ENCODE assay signal across 28 cellular contexts in the genomic region with DNA sequence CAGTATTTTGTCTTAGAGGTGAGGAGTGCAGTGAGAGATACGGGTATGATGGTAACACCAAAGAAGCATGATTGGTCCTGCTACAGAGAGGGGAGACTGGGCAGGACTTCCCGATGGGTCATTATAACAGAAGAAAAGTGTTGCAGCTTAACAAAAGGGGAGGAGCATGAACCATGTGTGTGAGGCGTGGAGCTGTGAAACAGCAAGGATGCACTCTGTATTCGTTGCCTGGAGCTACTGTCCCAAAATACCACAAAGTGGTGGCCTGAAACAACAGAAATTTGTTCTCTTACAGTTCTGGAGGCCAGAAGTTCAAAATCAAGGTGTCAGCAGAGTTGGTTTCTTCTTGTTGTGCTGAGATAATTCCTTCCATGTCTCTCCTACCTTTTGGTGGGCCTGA.
"Had no signal": no experiment of that assay in that cellular context is flagged by ENCODE, and none has a peak within 500 bp of the region (broad histone marks: within the 10 kb centered on the region; RNA-seq: fewer than 3 reads in every experiment).

No MANE protein-coding gene starts in this region.

- H3K27ac ChIP-seq: adrenal gland, SJSA1 had no signal

- H3K27me3 ChIP-seq: adrenal gland, SJSA1 had no signal

- H3K4me1 Mint-ChIP-seq: activated CD4-positive, alpha-beta memory T cell treated with anti-CD3 and anti-CD28 coated beads, Interleukin-2, amount 10 ng/mL, durations not matched to agents 7 days and 5 days; activated CD4-positive, alpha-beta T cell treated with anti-CD3 and anti-CD28 coated beads for 36 hours; activated naive CD8-positive, alpha-beta T cell treated with anti-CD3 and anti-CD28 coated beads, Interleukin-2, amount 10 ng/mL, durations not matched to agents 7 days and 5 days had no signal

- H3K27me3 Mint-ChIP-seq: activated CD4-positive, alpha-beta memory T cell treated with anti-CD3 and anti-CD28 coated beads, Interleukin-2, amount 10 ng/mL, durations not matched to agents 7 days and 5 days; activated CD4-positive, alpha-beta T cell treated with anti-CD3 and anti-CD28 coated beads for 36 hours; activated naive CD8-positive, alpha-beta T cell treated with anti-CD3 and anti-CD28 coated beads, Interleukin-2, amount 10 ng/mL, durations not matched to agents 7 days and 5 days had no signal

- H3K4me3 Mint-ChIP-seq: activated CD4-positive, alpha-beta memory T cell treated with anti-CD3 and anti-CD28 coated beads, Interleukin-2, amount 10 ng/mL, durations not matched to agents 7 days and 5 days; activated CD4-positive, alpha-beta T cell treated with anti-CD3 and anti-CD28 coated beads for 36 hours; activated naive CD8-positive, alpha-beta T cell treated with anti-CD3 and anti-CD28 coated beads, Interleukin-2, amount 10 ng/mL, durations not matched to agents 7 days and 5 days; activated T-cell treated with anti-CD3 and anti-CD28 coated beads, Interleukin-2, amount 50 U/mL, for 72 hours had no signal

- ATAC-seq: activated CD4-positive, alpha-beta T cell treated with anti-CD3 and anti-CD28 coated beads for 36 hours; activated T-cell treated with anti-CD3 and anti-CD28 coated beads, Interleukin-2, amount 50 U/mL, for 72 hours; SK-N-SH treated with all-trans-retinoic acid at 6 μM for 48 hours had no signal

- H3K9me3 ChIP-seq: adrenal gland, SJSA1 had no signal

- H3K27ac Mint-ChIP-seq: activated CD4-positive, alpha-beta memory T cell treated with anti-CD3 and anti-CD28 coated beads, Interleukin-2, amount 10 ng/mL, durations not matched to agents 7 days and 5 days; activated CD4-positive, alpha-beta T cell treated with anti-CD3 and anti-CD28 coated beads for 36 hours; activated naive CD8-positive, alpha-beta T cell treated with anti-CD3 and anti-CD28 coated beads, Interleukin-2, amount 10 ng/mL, durations not matched to agents 7 days and 5 days; activated T-cell treated with anti-CD3 and anti-CD28 coated beads, Interleukin-2, amount 50 U/mL, for 72 hours; activated T-helper 2 cell treated with anti-CD3 and anti-CD28 coated beads, Interferon-gamma antibody, Interleukin-2, Interleukin-4, amounts not matched to agents 10 μg/mL and 5 μg/mL and 100 μg/mL, durations not matched to agents 14 hours and 24 hours and 36 hours had no signal

- H3K4me1 ChIP-seq: adrenal gland, SJSA1 had no signal

- FAIRE-seq: RCC 7860, TTC549 had no signal

- H3K9me3 Mint-ChIP-seq: activated CD4-positive, alpha-beta memory T cell treated with anti-CD3 and anti-CD28 coated beads, Interleukin-2, amount 10 ng/mL, durations not matched to agents 7 days and 5 days; activated naive CD8-positive, alpha-beta T cell treated with anti-CD3 and anti-CD28 coated beads, Interleukin-2, amount 10 ng/mL, durations not matched to agents 7 days and 5 days; activated T-cell treated with anti-CD3 and anti-CD28 coated beads, Interleukin-2, amount 50 U/mL, for 72 hours; activated T-helper 2 cell treated with anti-CD3 and anti-CD28 coated beads, Interferon-gamma antibody, Interleukin-2, Interleukin-4, amounts not matched to agents 10 μg/mL and 5 μg/mL and 100 μg/mL, durations not matched to agents 14 hours and 24 hours and 36 hours had no signal

- H3K4me3 ChIP-seq: adrenal gland, SJSA1 had no signal

- DNase-seq: activated CD4-positive, alpha-beta memory T cell treated with anti-CD3 and anti-CD28 coated beads, Interleukin-2, amount 10 ng/mL, durations not matched to agents 7 days and 5 days; activated CD4-positive, alpha-beta T cell treated with anti-CD3 and anti-CD28 coated beads for 36 hours; activated CD4-positive, alpha-beta T cell treated with anti-CD3 and anti-CD28 coated beads, Interleukin-2, amount 50 U/mL, for 1 hour; activated CD4-positive, CD25-positive, alpha-beta regulatory T cell; activated gamma-delta T cell treated with Interleukin-2 at 50 U/mL for 16 hours; activated naive CD4-positive, alpha-beta T cell treated with anti-CD3 and anti-CD28 coated beads, Interleukin-2, amount 50 U/mL, for 16 hours; activated naive CD8-positive, alpha-beta T cell treated with anti-CD3 and anti-CD28 coated beads, Interleukin-2, amount 10 ng/mL, durations not matched to agents 7 days and 5 days; activated T-cell treated with anti-CD3 and anti-CD28 coated beads for 4 hours; activated T-cell treated with anti-CD3 and anti-CD28 coated beads, Interleukin-2, amount 50 U/mL, for 72 hours; adrenal gland; anterior cingulate cortex; KG1; NCI-H1092; NCI-H1417; NCI-H2029; NCI-H2107; NCI-H345; NCI-H510A; NCI-H526 treated with DMSO at 0.1 percent for 48 hours; NCI-H82; SHP77; T-helper 2 cell; T1000 had no signal

- H3K36me3 ChIP-seq: adrenal gland, SJSA1 had no signal
